ENCODE assay signal across 8 cellular contexts in genomic region chr19:2058570-2059421, GRCh38. TPM values are rescaled to one million over a fixed set of nuclear protein-coding genes. Genes with fewer than 3 reads are reported as not detected.
DNase-seq lines count a peak whose midpoint lies in the region; ATAC-seq and TF ChIP-seq lines count a peak whose summit lies in the region.

No MANE protein-coding gene starts in this region.

- no peaks in the 10 kb centered on the region for H3K36me3 ChIP-seq in colonic mucosa

- peak overlapping the region; percentile 77 to 99 for H3K9ac ChIP-seq in colonic mucosa (ENCODE audit: low read depth in 2 of 2, low read length in 2 of 2)

- no peak for ATAC-seq in stimulated activated naive CD8-positive, alpha-beta T cell treated with anti-CD3 and anti-CD28 coated beads, Interleukin-15, Interleukin-2, amounts not matched to agents 100 U/mL and 50 U/mL, for 24 hours
- no peak for ATAC-seq in GM21423 (IDR thresholded peaks at IDR 0.05; ENCODE audit: unreplicated experiment)

- H3K4me3 ChIP-seq in colonic mucosa, result no peak overlapping the region

- no peak for DNase-seq in stimulated activated naive CD8-positive, alpha-beta T cell treated with anti-CD3 and anti-CD28 coated beads, Interleukin-15, Interleukin-2, amounts not matched to agents 100 U/mL and 50 U/mL, for 24 hours
- DNase-seq in colonic mucosa, result no peak
- DNase-seq in nephron progenitor cell, result no peak
- no peak for DNase-seq in NCI-H510A treated with DMSO at 0.1 percent for 48 hours (lab: John Stamatoyannopoulos, UW)
- DNase-seq in NCI-H1105 treated with DMSO at 0.1 percent for 48 hours (lab: John Stamatoyannopoulos, UW), result no peak
- no peak for DNase-seq in NCI-H774 (lab: John Stamatoyannopoulos, UW)

- H3K27me3 ChIP-seq in colonic mucosa, result no peaks in the 10 kb centered on the region

- TF ChIP-seq CTCF in colonic mucosa (IDR thresholded peaks at IDR 0.05) (no peak), nephron progenitor cell (IDR thresholded peaks at IDR 0.05) (no peak)

- H3K4me3 Mint-ChIP-seq in stimulated activated naive CD8-positive, alpha-beta T cell treated with anti-CD3 and anti-CD28 coated beads, Interleukin-15, Interleukin-2, amounts not matched to agents 100 ng/mL and 50 ng/mL, for 24 hours, result no peak overlapping the region
- peak overlapping the region; percentile 57 for H3K4me3 Mint-ChIP-seq in nephron progenitor cell

- H3K27me3 Mint-ChIP-seq in stimulated activated naive CD8-positive, alpha-beta T cell treated with anti-CD3 and anti-CD28 coated beads, Interleukin-15, Interleukin-2, amounts not matched to agents 100 ng/mL and 50 ng/mL, for 24 hours, result no peaks in the 10 kb centered on the region
- H3K27me3 Mint-ChIP-seq in nephron progenitor cell (ENCODE audit: low read depth, poor library complexity), result no peaks in the 10 kb centered on the region

- H3K27ac ChIP-seq in colonic mucosa, result peak overlapping the region; percentile 98

- H3K36me3 Mint-ChIP-seq in stimulated activated naive CD8-positive, alpha-beta T cell treated with anti-CD3 and anti-CD28 coated beads, Interleukin-15, Interleukin-2, amounts not matched to agents 100 ng/mL and 50 ng/mL, for 24 hours (ENCODE audit: low read depth), result no peaks in the 10 kb centered on the region
- H3K36me3 Mint-ChIP-seq in nephron progenitor cell (ENCODE audit: low read depth), result no peaks in the 10 kb centered on the region

- H3K27ac Mint-ChIP-seq in stimulated activated naive CD8-positive, alpha-beta T cell treated with anti-CD3 and anti-CD28 coated beads, Interleukin-15, Interleukin-2, amounts not matched to agents 100 ng/mL and 50 ng/mL, for 24 hours, result peak overlapping the region; percentile 48
- H3K27ac Mint-ChIP-seq in nephron progenitor cell, result peak overlapping the region; percentile 95

- no peaks in the 10 kb centered on the region for H3K9me3 Mint-ChIP-seq in stimulated activated naive CD8-positive, alpha-beta T cell treated with anti-CD3 and anti-CD28 coated beads, Interleukin-15, Interleukin-2, amounts not matched to agents 100 ng/mL and 50 ng/mL, for 24 hours
- H3K9me3 Mint-ChIP-seq in nephron progenitor cell, result no peaks in the 10 kb centered on the region

- peaks cover 21% of the 10 kb centered on the region for H3K4me1 ChIP-seq in colonic mucosa

- H3K9me3 ChIP-seq in colonic mucosa, result no peaks in the 10 kb centered on the region

- peaks cover 56% of the 10 kb centered on the region for H3K4me1 Mint-ChIP-seq in stimulated activated naive CD8-positive, alpha-beta T cell treated with anti-CD3 and anti-CD28 coated beads, Interleukin-15, Interleukin-2, amounts not matched to agents 100 ng/mL and 50 ng/mL, for 24 hours (ENCODE audit: low read depth)
- peaks cover 54% of the 10 kb centered on the region for H3K4me1 Mint-ChIP-seq in nephron progenitor cell

- intact Hi-C loops in colonic mucosa (cut with DNase I), result no loop called here

RNA-seq across cellular contexts. Expression of gene MKNK2, which starts 7.8 kb away (rescaled TPM):
- 100 to 1,000 TPM; 358 to 589 TPM for total RNA-seq in colonic mucosa

RNA-seq across cellular contexts. Expression of gene MOB3A, which starts 37.3 kb away (rescaled TPM):
- total RNA-seq in colonic mucosa, result 10 to 100 TPM; 40.0 to 40.5 TPM

RNA-seq across cellular contexts. Expression of gene IZUMO4, which starts 37.9 kb away (rescaled TPM):
- total RNA-seq in colonic mucosa, result 1 to 10 TPM; 2.1 to 4.5 TPM

RNA-seq across cellular contexts. Expression of gene BTBD2, which starts 43.3 kb away (rescaled TPM):
- total RNA-seq in colonic mucosa, result 10 to 100 TPM; 74.5 to 81.5 TPM
